ENCODE assay signal across 8 cellular contexts in the genomic region with DNA sequence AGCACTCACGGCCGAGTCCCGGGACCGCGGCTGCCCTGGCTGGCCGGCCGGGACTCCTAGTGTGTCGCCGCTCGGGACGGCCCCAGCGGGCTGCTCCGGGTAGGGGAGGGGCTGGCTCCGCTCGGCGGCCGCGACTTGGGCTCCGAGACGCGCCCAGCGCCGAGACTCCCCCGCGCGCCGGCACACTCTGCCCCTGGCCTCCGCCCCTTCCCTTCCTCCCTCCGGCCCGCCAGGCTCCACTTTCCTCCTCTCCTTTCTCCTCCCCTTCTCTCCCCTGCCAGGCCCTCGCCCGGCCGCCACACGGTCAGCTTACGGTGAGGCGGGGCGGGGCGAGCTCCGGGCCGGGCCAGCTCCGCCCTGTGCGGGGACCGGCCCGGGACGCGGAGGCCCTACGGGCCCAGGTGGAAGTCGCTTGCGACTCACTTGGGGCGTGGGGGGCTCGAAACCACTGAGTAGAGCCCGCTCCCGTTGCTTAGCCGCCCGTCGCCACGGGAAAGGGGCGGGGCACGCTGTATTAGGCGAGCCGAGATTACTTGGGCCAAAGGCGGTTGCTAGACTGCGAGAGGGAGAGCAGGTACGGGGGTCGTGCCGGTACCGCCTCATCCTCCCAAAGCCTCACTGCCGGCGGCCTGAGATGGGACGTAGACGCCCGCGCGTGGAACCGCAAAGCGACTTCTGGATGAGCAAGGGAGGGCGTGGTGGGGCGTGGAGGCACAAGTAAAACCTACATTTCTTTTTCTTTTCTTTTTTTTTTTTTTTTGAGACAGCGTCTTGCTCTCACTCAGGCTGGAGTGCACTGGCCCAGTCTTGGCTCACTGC. TPM values are rescaled to one million over a fixed set of nuclear protein-coding genes. Genes with fewer than 3 reads are reported as not detected.
DNase-seq lines count a peak whose midpoint lies in the region; ATAC-seq and TF ChIP-seq lines count a peak whose summit lies in the region.

A gene with protein sequence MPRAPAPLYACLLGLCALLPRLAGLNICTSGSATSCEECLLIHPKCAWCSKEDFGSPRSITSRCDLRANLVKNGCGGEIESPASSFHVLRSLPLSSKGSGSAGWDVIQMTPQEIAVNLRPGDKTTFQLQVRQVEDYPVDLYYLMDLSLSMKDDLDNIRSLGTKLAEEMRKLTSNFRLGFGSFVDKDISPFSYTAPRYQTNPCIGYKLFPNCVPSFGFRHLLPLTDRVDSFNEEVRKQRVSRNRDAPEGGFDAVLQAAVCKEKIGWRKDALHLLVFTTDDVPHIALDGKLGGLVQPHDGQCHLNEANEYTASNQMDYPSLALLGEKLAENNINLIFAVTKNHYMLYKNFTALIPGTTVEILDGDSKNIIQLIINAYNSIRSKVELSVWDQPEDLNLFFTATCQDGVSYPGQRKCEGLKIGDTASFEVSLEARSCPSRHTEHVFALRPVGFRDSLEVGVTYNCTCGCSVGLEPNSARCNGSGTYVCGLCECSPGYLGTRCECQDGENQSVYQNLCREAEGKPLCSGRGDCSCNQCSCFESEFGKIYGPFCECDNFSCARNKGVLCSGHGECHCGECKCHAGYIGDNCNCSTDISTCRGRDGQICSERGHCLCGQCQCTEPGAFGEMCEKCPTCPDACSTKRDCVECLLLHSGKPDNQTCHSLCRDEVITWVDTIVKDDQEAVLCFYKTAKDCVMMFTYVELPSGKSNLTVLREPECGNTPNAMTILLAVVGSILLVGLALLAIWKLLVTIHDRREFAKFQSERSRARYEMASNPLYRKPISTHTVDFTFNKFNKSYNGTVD (minus strand): TSS at position 189 of the 819 bp plus-strand sequence. CDS start 365 bp downstream, outside the sequence.

- H3K36me3 ChIP-seq in CD4-positive, CD25-positive, alpha-beta regulatory T cell (ENCODE audit: control insufficient read depth, insufficient read depth, low read length), result no peaks in the 10 kb centered on the region
- H3K36me3 ChIP-seq in skeletal muscle satellite cell (ENCODE audit: insufficient read depth, low read length), result peaks cover 15% of the 10 kb centered on the region

- H3K4me3 ChIP-seq in CD4-positive, CD25-positive, alpha-beta regulatory T cell (ENCODE audit: low read depth, low read length), result no peak within 1 kb of the TSS
- H3K4me3 ChIP-seq in HL-60 (replicated peaks; ENCODE audit: insufficient read depth, low read length) (peak within 1 kb of the TSS; percentile 38), skeletal muscle satellite cell (ENCODE audit: low read length) (peak within 1 kb of the TSS; percentile 77)

- H3K4me3 Mint-ChIP-seq in CD4-positive, CD25-positive, alpha-beta regulatory T cell, result peak within 1 kb of the TSS; percentile 63 to 88 (median 76)
- peak within 1 kb of the TSS; percentile 60 to 76 (median 63) for H3K4me3 Mint-ChIP-seq in T-cell
- H3K4me3 Mint-ChIP-seq in immature natural killer cell, result peak within 1 kb of the TSS; percentile 58 to 82 (median 71)

- CTCF ChIA-PET in T-cell (lab: Charles Lee), result no interaction called here

- peaks cover 0 to 2% (median 0%) of the 10 kb centered on the region in 7 donors for H3K9me3 Mint-ChIP-seq in CD4-positive, CD25-positive, alpha-beta regulatory T cell
- H3K9me3 Mint-ChIP-seq in T-cell (no peaks in the 10 kb centered on the region), immature natural killer cell (no peaks in the 10 kb centered on the region)

- H3K27ac ChIP-seq in CD4-positive, CD25-positive, alpha-beta regulatory T cell (ENCODE audit: insufficient read depth, low read length, poor library complexity, severe bottlenecking), result no peak within 1 kb of the TSS
- no peak within 1 kb of the TSS for H3K27ac ChIP-seq in HL-60 (replicated peaks)

- DNase-seq in CD4-positive, CD25-positive, alpha-beta regulatory T cell, result peak in 2 of 3 donors; percentile 11 to 12
- peak in 1 of 2 experiments; percentile 3 for DNase-seq in HL-60 (ENCODE audit: low read depth in 1 of 2, low spot score in 1 of 2)
- DNase-seq in T-cell, result peak in 7 of 34 experiments; percentile 1 to 16 (median 12)
- DNase-seq in cerebellar cortex (ENCODE audit: low spot score), result peak; percentile 53
- peak in 2 of 3 donors; percentile 2 to 14 for DNase-seq in immature natural killer cell
- DNase-seq in putamen (ENCODE audit: low spot score), result no peak

- H3K9ac ChIP-seq in skeletal muscle satellite cell (ENCODE audit: low read depth, low read length), result peak within 1 kb of the TSS; percentile 92

- H3K27me3 ChIP-seq in CD4-positive, CD25-positive, alpha-beta regulatory T cell (ENCODE audit: control insufficient read depth, insufficient read depth, low read length), result peaks cover 15% of the 10 kb centered on the region
- H3K27me3 ChIP-seq in HL-60 (ENCODE audit: insufficient read depth, poor library complexity, severe bottlenecking) (peaks cover 51% of the 10 kb centered on the region), skeletal muscle satellite cell (ENCODE audit: control insufficient read depth, insufficient read depth, low read length) (no peaks in the 10 kb centered on the region)

- H3K27ac Mint-ChIP-seq in CD4-positive, CD25-positive, alpha-beta regulatory T cell, result no peak within 1 kb of the TSS
- H3K27ac Mint-ChIP-seq in T-cell, result no peak within 1 kb of the TSS
- no peak within 1 kb of the TSS for H3K27ac Mint-ChIP-seq in immature natural killer cell

- no peaks in the 10 kb centered on the region for H3K36me3 Mint-ChIP-seq in CD4-positive, CD25-positive, alpha-beta regulatory T cell
- no peaks in the 10 kb centered on the region for H3K36me3 Mint-ChIP-seq in T-cell
- H3K36me3 Mint-ChIP-seq in immature natural killer cell, result no peaks in the 10 kb centered on the region

- peak within 1 kb of the TSS; percentile 91 for H3K4me2 ChIP-seq in skeletal muscle satellite cell (ENCODE audit: low read length)

- POLR2A ChIA-PET in T-cell (lab: Charles Lee), result no interaction called here

- no peaks in the 10 kb centered on the region for H3K9me3 ChIP-seq in CD4-positive, CD25-positive, alpha-beta regulatory T cell (ENCODE audit: control insufficient read depth in 2 of 2, low read length in 2 of 2)
- H3K9me3 ChIP-seq in skeletal muscle satellite cell (replicated peaks; ENCODE audit: low read length), result no peaks in the 10 kb centered on the region

- H3K27me3 Mint-ChIP-seq in CD4-positive, CD25-positive, alpha-beta regulatory T cell, result peaks cover 74% of the 10 kb centered on the region
- H3K27me3 Mint-ChIP-seq in T-cell, result peaks cover 50 to 54% of the 10 kb centered on the region in 2 donors
- peaks cover 12 to 34% (median 13%) of the 10 kb centered on the region in 3 donors for H3K27me3 Mint-ChIP-seq in immature natural killer cell (ENCODE audit: low read depth in 3 of 3)

- no peak for TF ChIP-seq CTCF in HL-60 (IDR thresholded peaks at IDR 0.05; ENCODE audit: insufficient read depth, low read length)

- peaks cover 0 to 14% (median 4%) of the 10 kb centered on the region in 4 donors for H3K4me1 Mint-ChIP-seq in CD4-positive, CD25-positive, alpha-beta regulatory T cell
- H3K4me1 Mint-ChIP-seq in T-cell, result peaks cover 0 to 10% (median 4%) of the 10 kb centered on the region in 3 donors
- peaks cover 6 to 7% of the 10 kb centered on the region in 2 donors for H3K4me1 Mint-ChIP-seq in immature natural killer cell

- peak; percentile 39 to 44 for ATAC-seq in CD4-positive, CD25-positive, alpha-beta regulatory T cell (ENCODE audit: low read depth in 2 of 2)
- peak; percentile 63 for ATAC-seq in GM19351 (IDR thresholded peaks at IDR 0.05; ENCODE audit: unreplicated experiment)
- ATAC-seq in T-cell (replicated peaks in 1 of 4), result peak; percentile 59 to 73 (median 68)

- peaks cover 6% of the 10 kb centered on the region for H3K4me1 ChIP-seq in CD4-positive, CD25-positive, alpha-beta regulatory T cell (ENCODE audit: control insufficient read depth, insufficient read depth, low read length, poor library complexity, severe bottlenecking)
- H3K4me1 ChIP-seq in skeletal muscle satellite cell (ENCODE audit: control insufficient read depth, insufficient read depth, low read length), result peaks cover 32% of the 10 kb centered on the region

RNA-seq across cellular contexts. Expression of the gene that starts here (rescaled TPM):
- total RNA-seq in CD4-positive, CD25-positive, alpha-beta regulatory T cell, result 4.5 TPM
- under 1 TPM in 3 of 4 donors, not detected in 1; 0.15 to 0.21 (median 0.18) TPM for polyA plus RNA-seq in CD4-positive, CD25-positive, alpha-beta regulatory T cell
- 1 to 10 TPM; 1.2 to 2.5 (median 1.7) TPM for total RNA-seq in T-cell
- 1 to 10 TPM in 1 of 3 donors, under 1 TPM in 1, not detected in 1; 0.52 to 1.1 TPM for polyA plus RNA-seq in immature natural killer cell
- total RNA-seq in skeletal muscle satellite cell (2012; rRNA removed), result 157 and 167 TPM in 2 replicates
